In genomic region chr4:180652533-180652932, GRCh38 we compare ENCODE assay signal across 25 cellular contexts.
"Had no signal": no experiment of that assay in that cellular context is flagged by ENCODE, and none has a peak within 500 bp of the region (broad histone marks: within the 10 kb centered on the region; RNA-seq: fewer than 3 reads in every experiment).

No MANE protein-coding gene starts in this region.

- H3K4me1 Mint-ChIP-seq: endodermal cell; naive B cell; naive thymus-derived CD8-positive, alpha-beta T cell had no signal

- ATAC-seq: effector memory CD8-positive, alpha-beta T cell; esophagus mucosa; gastrocnemius medialis; heart right ventricle; left cardiac atrium; left lung; lower lobe of right lung; mucosa of descending colon; naive thymus-derived CD8-positive, alpha-beta T cell had no signal

- H3K4me3 ChIP-seq: colonic mucosa, esophagus squamous epithelium, gastrocnemius medialis, heart right ventricle, left lung, lower lobe of right lung, mucosa of descending colon had no signal

- H3K4me3 Mint-ChIP-seq: dendritic cell treated with granulocyte-macrophage colony-stimulating factor and Interleukin-4, amounts not matched to agents 40 ng/mL and 50 ng/mL, for 4 days; effector memory CD8-positive, alpha-beta T cell; endodermal cell; mesothelial cell of epicardium; naive B cell; naive thymus-derived CD8-positive, alpha-beta T cell had no signal

- H3K27ac Mint-ChIP-seq: dendritic cell treated with granulocyte-macrophage colony-stimulating factor and Interleukin-4, amounts not matched to agents 40 ng/mL and 50 ng/mL, for 4 days; effector memory CD8-positive, alpha-beta T cell; endodermal cell; mesothelial cell of epicardium; naive B cell had no signal

- H3K36me3 Mint-ChIP-seq: mesothelial cell of epicardium; naive B cell; naive thymus-derived CD8-positive, alpha-beta T cell had no signal

- H3K9me3 Mint-ChIP-seq: dendritic cell treated with granulocyte-macrophage colony-stimulating factor and Interleukin-4, amounts not matched to agents 40 ng/mL and 50 ng/mL, for 4 days; endodermal cell; mesothelial cell of epicardium; naive B cell; naive thymus-derived CD8-positive, alpha-beta T cell had no signal

- DNase-seq: colonic mucosa; cortex of kidney; effector CD8-positive, alpha-beta T cell; effector memory CD8-positive, alpha-beta T cell; endodermal cell; erythroblast; esophagus squamous epithelium; foreskin fibroblast; foreskin melanocyte; gastrocnemius medialis; glutamatergic neuron; head of caudate nucleus; heart right ventricle; hippocampal formation; left cardiac atrium; left lung; lower lobe of right lung; mesenchymal stem cell; mucosa of descending colon; naive B cell; naive thymus-derived CD8-positive, alpha-beta T cell had no signal

- H3K36me3 ChIP-seq: colonic mucosa, esophagus squamous epithelium, gastrocnemius medialis, heart right ventricle, left lung, lower lobe of right lung had no signal

- H3K4me1 ChIP-seq: colonic mucosa, esophagus squamous epithelium, gastrocnemius medialis, heart right ventricle, left lung, lower lobe of right lung had no signal

- H3K27me3 ChIP-seq: colonic mucosa, esophagus squamous epithelium, gastrocnemius medialis, heart right ventricle, left lung had no signal

- H3K27ac ChIP-seq: colonic mucosa, epithelial cell of prostate, esophagus squamous epithelium, gastrocnemius medialis, heart right ventricle, left lung, lower lobe of right lung had no signal

- H3K27me3 Mint-ChIP-seq: dendritic cell treated with granulocyte-macrophage colony-stimulating factor and Interleukin-4, amounts not matched to agents 40 ng/mL and 50 ng/mL, for 4 days; effector memory CD8-positive, alpha-beta T cell; naive B cell had no signal

- H3K9me3 ChIP-seq: colonic mucosa, esophagus squamous epithelium, gastrocnemius medialis, heart right ventricle, left lung, lower lobe of right lung, mucosa of descending colon had no signal
